Comparison of ENCODE assay signal across 12 cellular contexts in genomic region chr16:88432174-88432573, GRCh38.
"Had no signal": no experiment of that assay in that cellular context is flagged by ENCODE, and none has a peak within 500 bp of the region (broad histone marks: within the 10 kb centered on the region; RNA-seq: fewer than 3 reads in every experiment).

No MANE protein-coding gene starts in this region.

- H3K27me3 Mint-ChIP-seq: brain had no signal

- H3K27ac Mint-ChIP-seq: brain had no signal

- H3K9me3 Mint-ChIP-seq: brain; dendritic cell treated with granulocyte-macrophage colony-stimulating factor and Interleukin-4, amounts not matched to agents 40 ng/mL and 50 ng/mL, for 4 days had no signal

- H3K4me3 ChIP-seq: hepatocyte, transverse colon had no signal

- H3K36me3 ChIP-seq: transverse colon had no signal

- H3K4me1 Mint-ChIP-seq: brain had no signal

- H3K4me3 Mint-ChIP-seq: brain had no signal

- ATAC-seq: right cardiac atrium had no signal

- H3K27me3 ChIP-seq: hepatocyte had no signal

- H3K36me3 Mint-ChIP-seq: brain had no signal

- DNase-seq: activated CD4-positive, alpha-beta T cell treated with anti-CD3 and anti-CD28 coated beads for 4 hours; activated naive CD4-positive, alpha-beta T cell; amniotic stem cell; cerebellar nuclear complex; kidney glomerular epithelial cell; nucleus accumbens; small intestine; transverse colon had no signal
